9 cellular contexts compared by ENCODE assay signal in genomic region chr12:94545937-94546771, GRCh38.
DNase-seq lines count a peak whose midpoint lies in the region; ATAC-seq, FAIRE-seq and TF ChIP-seq lines count a peak whose summit lies in the region.
"Had no signal": no experiment of that assay in that cellular context is flagged by ENCODE, and none has a peak within 500 bp of the region (broad histone marks: within the 10 kb centered on the region; RNA-seq: fewer than 3 reads in every experiment).

No MANE protein-coding gene starts in this region.

- no peak overlapping the region for H3K4me2 ChIP-seq in OCI-LY7 (ENCODE audit: low read length)
- H3K4me2 ChIP-seq in H1 (ENCODE audit: insufficient read depth in 1 of 2, low read depth in 2 of 2, low read length in 2 of 2) = no peak overlapping the region
- H3K4me2 ChIP-seq: BLaER1 had no signal

- no peaks in the 10 kb centered on the region for H3K79me2 ChIP-seq in OCI-LY7 (ENCODE audit: insufficient read depth, low read depth, low read length)
- no peaks in the 10 kb centered on the region for H3K79me2 ChIP-seq in H1 (ENCODE audit: control insufficient read depth in 1 of 2, insufficient read depth in 2 of 2, low read length in 2 of 2)

- H3K4ac ChIP-seq in H1 (replicated peaks; ENCODE audit: insufficient read length, low read depth, low read length) = no peak overlapping the region

- peaks cover 14% of the 10 kb centered on the region; the same call in 1 of the 2 replicates for H3K9me3 ChIP-seq in OCI-LY7 (ENCODE audit: low read length)
- peaks cover 11 to 15% of the 10 kb centered on the region in 2 experiments for H3K9me3 ChIP-seq in H1 (ENCODE audit: insufficient read depth in 2 of 2, low read depth in 1 of 2, low read length in 1 of 2)

- H3K18ac ChIP-seq in H1 (ENCODE audit: extremely low read depth, low read length) = no peak overlapping the region

- H2BK5ac ChIP-seq in H1 (ENCODE audit: low read depth, low read length) = no peak overlapping the region

- H3K23me2 ChIP-seq in H1 (ENCODE audit: low read depth, low read length) = no peaks in the 10 kb centered on the region; the same call in 1 of the 2 replicates

- H2BK15ac ChIP-seq in H1 (ENCODE audit: low read length) = 0 out of 2 replicates have a peak overlapping the region, but pooled peaks have one; percentile 67

- H2AFZ ChIP-seq in OCI-LY7 (ENCODE audit: low read length) = no peak overlapping the region
- peak overlapping the region; percentile 66; the same call in 1 of the 2 replicates for H2AFZ ChIP-seq in H1 (ENCODE audit: low read length)

- TF ChIP-seq RAD21 in H1 (IDR thresholded peaks at IDR 0.05 in 1 of 2, conservative IDR thresholded peaks at IDR 0.05 in 1 of 2; ENCODE audit: low read depth in 2 of 2, low read length in 2 of 2) = peak; percentile 98 to 99

- no peaks in the 10 kb centered on the region for H4K20me1 ChIP-seq in OCI-LY7 (ENCODE audit: insufficient read depth, low read length)
- H4K20me1 ChIP-seq in H1 (replicated peaks in 1 of 2; ENCODE audit: control insufficient read depth in 1 of 2, insufficient read depth in 2 of 2, low read length in 2 of 2) = no peaks in the 10 kb centered on the region
- H4K20me1 ChIP-seq: BLaER1 had no signal

- no peak overlapping the region for H2BK12ac ChIP-seq in H1 (ENCODE audit: low read depth, low read length)

- no peak overlapping the region for H4K8ac ChIP-seq in H1 (ENCODE audit: extremely low read depth, insufficient read depth, low read length)

- H2BK20ac ChIP-seq in H1 (ENCODE audit: low read length) = 0 out of 2 replicates have a peak overlapping the region, but pooled peaks have one; percentile 9

- CTCF ChIA-PET in OCI-LY7 (lab: Charles Lee; ENCODE audit: unreplicated experiment) (interaction anchor here (0.6 kb wide), 1 partner anchor 343 kb away, joined by 3 read pairs; no protein-coding TSS in a partner anchor), H1 (lab: Charles Lee; ENCODE audit: partially characterized antibody) (interaction anchor here (0.6 to 2.6 kb wide), 27 partner anchors 8 to 491 kb away, joined by 3 to 21 read pairs (median 4); no protein-coding TSS in a partner anchor)

- no peak overlapping the region for H3K23ac ChIP-seq in H1 (ENCODE audit: insufficient read length)

- H2AK5ac ChIP-seq in H1 (ENCODE audit: low read depth, low read length) = no peak overlapping the region

- intact Hi-C loops in OCI-LY7 (cut with micrococcal nuclease; ENCODE audit: unreplicated experiment) = loop anchor here (5.0 kb wide), 1 partner anchor 331 kb away; no protein-coding TSS in a partner anchor

- POLR2A ChIA-PET in OCI-LY7 (lab: Charles Lee) (no interaction called here), H1 (lab: Charles Lee; ENCODE audit: partially characterized antibody) (no interaction called here)

- H4K91ac ChIP-seq in H1 (replicated peaks; ENCODE audit: insufficient read length, low read length) = peak overlapping the region; percentile 61

- 62% methylated on average over 17 of the region's 17 CpGs; no CpG with 5 or more reads in 1 of the 2 experiments for WGBS in H1 (ENCODE audit: extremely low coverage in 1 of 2, insufficient coverage in 1 of 2, insufficient read length in 1 of 2, insufficient replicate concordance in 2 of 2, low coverage in 1 of 2, low lambda C conversion rate in 2 of 2, missing lambda C conversion rate in 1 of 2), 2 experiments

- H3K4me3 ChIP-seq in OCI-LY7 (ENCODE audit: low read depth, low read length, poor library complexity, severe bottlenecking) (no peak overlapping the region), H1 (ENCODE audit: extremely low read depth in 1 of 4, insufficient read depth in 2 of 4, low read depth in 3 of 4, low read length in 4 of 4) (no peak overlapping the region)
- H3K4me3 ChIP-seq: BLaER1 had no signal

- H3K36me3 ChIP-seq in OCI-LY7 (ENCODE audit: insufficient read depth, low read length) (no peaks in the 10 kb centered on the region), H1 (ENCODE audit: control insufficient read depth in 2 of 4, insufficient read depth in 4 of 4, low read length in 3 of 4) (no peaks in the 10 kb centered on the region)
- H3K36me3 ChIP-seq: BLaER1 had no signal

- no peak for TF ChIP-seq POLR2A in H1 (IDR thresholded peaks at IDR 0.05; ENCODE audit: control extremely low read depth in 1 of 2, low read depth in 2 of 2, low read length in 2 of 2)

- BruUV-seq in OCI-LY7 (replicated peaks; lab: Mats Ljungman, UMichigan) = no TSS peak

- TF ChIP-seq CTCF in OCI-LY7 (conservative IDR thresholded peaks at IDR 0.05; ENCODE audit: low read length) (peak; percentile 72), H1 (IDR thresholded peaks at IDR 0.05; ENCODE audit: control extremely low read depth in 1 of 3, insufficient read depth in 1 of 3, low read depth in 1 of 3, low read length in 3 of 3) (peak; percentile 61 to 95 (median 92))

- H2BK120ac ChIP-seq in H1 (replicated peaks; ENCODE audit: low read depth, low read length) = no peak overlapping the region

- no peak overlapping the region for H3K14ac ChIP-seq in H1 (ENCODE audit: insufficient read length)

- H4K5ac ChIP-seq in H1 (ENCODE audit: insufficient read length, low read depth, low read length) = no peak overlapping the region

- H3K9me2 ChIP-seq in OCI-LY7 (ENCODE audit: insufficient read depth, low read length) = no peaks in the 10 kb centered on the region

- FAIRE-seq in H1 (lab: Jason Lieb, UNC) = peak; percentile 83

- H3K9ac ChIP-seq in H1 (replicated peaks in 1 of 4; ENCODE audit: extremely low read depth in 1 of 4, low read depth in 3 of 4, low read length in 3 of 4) = no peak overlapping the region
- H3K9ac ChIP-seq: BLaER1 had no signal

- H3K56ac ChIP-seq in H1 (replicated peaks; ENCODE audit: insufficient read length, low read depth, low read length) = no peak overlapping the region

- H3K27me3 ChIP-seq in H1 (replicated peaks in 1 of 4; ENCODE audit: control insufficient read depth in 3 of 4, extremely low read depth in 1 of 4, insufficient read depth in 3 of 4, low read length in 3 of 4) = peaks cover 0 to 2% (median 0%) of the 10 kb centered on the region in 4 experiments; a peak in 1 of 7 replicates
- H3K27me3 ChIP-seq: BLaER1 had no signal

- DNase-seq in NCI-H1417 (lab: John Stamatoyannopoulos, UW) (peak; percentile 20 to 62 (median 60)), NCI-H1417 treated with DMSO at 0.1 percent for 48 hours (lab: John Stamatoyannopoulos, UW) (no peak), OCI-LY7 (ENCODE audit: low spot score) (peak; percentile 43), H1 (ENCODE audit: low read depth in 1 of 2, low spot score in 2 of 2) (peak; percentile 47 to 59), lung microvascular endothelial cell (ENCODE audit: low read depth in 2 of 2) (peak; percentile 82 to 89)
- no peak for DNase-seq in stimulated activated CD4-positive, alpha-beta T cell treated with anti-CD3 and anti-CD28 coated beads, Interleukin-2, amount 100 ng/mL, for 24 hours

- no peaks in the 10 kb centered on the region for H3K79me1 ChIP-seq in H1 (ENCODE audit: low read depth, low read length)

- no peak overlapping the region for H3K27ac ChIP-seq in OCI-LY7 (ENCODE audit: low read depth, low read length, poor library complexity, severe bottlenecking)
- no peak overlapping the region for H3K27ac ChIP-seq in H1 (ENCODE audit: low read depth, low read length)
- H3K27ac ChIP-seq: BLaER1 had no signal

- TF ChIP-seq EP300 in H1 (IDR thresholded peaks at IDR 0.05; ENCODE audit: borderline replicate concordance in 1 of 2, low read depth in 2 of 2, low read length in 2 of 2) = no peak

- ATAC-seq in HG02938 (IDR thresholded peaks at IDR 0.05; ENCODE audit: unreplicated experiment) (peak; percentile 59), HG03571 (IDR thresholded peaks at IDR 0.05; ENCODE audit: unreplicated experiment) (no peak)

- H3K4me1 ChIP-seq in OCI-LY7 (ENCODE audit: insufficient read depth, low read length, poor library complexity, severe bottlenecking) (no peaks in the 10 kb centered on the region), H1 (replicated peaks in 1 of 4; ENCODE audit: control insufficient read depth in 3 of 4, insufficient read depth in 4 of 4, low read length in 3 of 4) (no peaks in the 10 kb centered on the region; a peak in 1 of 7 replicates)
- H3K4me1 ChIP-seq: BLaER1 had no signal

TF ChIP-seq in H1, 55 proteins besides CTCF, POLR2A, EP300 and RAD21 (continues in another document):
- TF ChIP-seq, protein P1, sequence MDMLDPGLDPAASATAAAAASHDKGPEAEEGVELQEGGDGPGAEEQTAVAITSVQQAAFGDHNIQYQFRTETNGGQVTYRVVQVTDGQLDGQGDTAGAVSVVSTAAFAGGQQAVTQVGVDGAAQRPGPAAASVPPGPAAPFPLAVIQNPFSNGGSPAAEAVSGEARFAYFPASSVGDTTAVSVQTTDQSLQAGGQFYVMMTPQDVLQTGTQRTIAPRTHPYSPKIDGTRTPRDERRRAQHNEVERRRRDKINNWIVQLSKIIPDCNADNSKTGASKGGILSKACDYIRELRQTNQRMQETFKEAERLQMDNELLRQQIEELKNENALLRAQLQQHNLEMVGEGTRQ (IDR thresholded peaks at IDR 0.05; ENCODE audit: low read length) = peak; percentile 63
- TF ChIP-seq, protein P2, sequence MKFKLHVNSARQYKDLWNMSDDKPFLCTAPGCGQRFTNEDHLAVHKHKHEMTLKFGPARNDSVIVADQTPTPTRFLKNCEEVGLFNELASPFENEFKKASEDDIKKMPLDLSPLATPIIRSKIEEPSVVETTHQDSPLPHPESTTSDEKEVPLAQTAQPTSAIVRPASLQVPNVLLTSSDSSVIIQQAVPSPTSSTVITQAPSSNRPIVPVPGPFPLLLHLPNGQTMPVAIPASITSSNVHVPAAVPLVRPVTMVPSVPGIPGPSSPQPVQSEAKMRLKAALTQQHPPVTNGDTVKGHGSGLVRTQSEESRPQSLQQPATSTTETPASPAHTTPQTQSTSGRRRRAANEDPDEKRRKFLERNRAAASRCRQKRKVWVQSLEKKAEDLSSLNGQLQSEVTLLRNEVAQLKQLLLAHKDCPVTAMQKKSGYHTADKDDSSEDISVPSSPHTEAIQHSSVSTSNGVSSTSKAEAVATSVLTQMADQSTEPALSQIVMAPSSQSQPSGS (IDR thresholded peaks at IDR 0.05; ENCODE audit: low read length) = no peak
- no peak for TF ChIP-seq CHD1 (IDR thresholded peaks at IDR 0.05; ENCODE audit: low read depth, low read length)
- no peak for TF ChIP-seq GABPA (IDR thresholded peaks at IDR 0.05; ENCODE audit: borderline replicate concordance, insufficient read depth, low read length)
- TF ChIP-seq HDAC6 (IDR thresholded peaks at IDR 0.05; ENCODE audit: low read depth, low read length) = no peak
- TF ChIP-seq CHD2 (IDR thresholded peaks at IDR 0.05; ENCODE audit: low read length) = no peak
- peak; percentile 94 for TF ChIP-seq YY1 (IDR thresholded peaks at IDR 0.05; ENCODE audit: low read depth, low read length)
- no peak for TF ChIP-seq FOSL1 (IDR thresholded peaks at IDR 0.05; ENCODE audit: insufficient read depth, low read depth, low read length)
- no peak for TF ChIP-seq PHF8 (conservative IDR thresholded peaks at IDR 0.05; ENCODE audit: low read depth, low read length)
- no peak for TF ChIP-seq SP1 (IDR thresholded peaks at IDR 0.05; ENCODE audit: low read depth, low read length)
- no peak for TF ChIP-seq HDAC2 (IDR thresholded peaks at IDR 0.05; ENCODE audit: borderline replicate concordance in 1 of 2, low read depth in 2 of 2, low read length in 2 of 2)
- TF ChIP-seq RFX5 (IDR thresholded peaks at IDR 0.05; ENCODE audit: borderline replicate concordance, low read depth, low read length) = no peak
- TF ChIP-seq NRF1 (IDR thresholded peaks at IDR 0.05; ENCODE audit: low read depth, low read length) = no peak

Comparison
In these comparisons a context has a peak if more than half of its experiments do, and no peak if none do; other contexts are left out.
1. DNase-seq: peak in NCI-H1417 (3 of 3), OCI-LY7 (single experiment), H1 (2 of 2) and lung microvascular endothelial cell (2 of 2); none in NCI-H1417 treated with DMSO at 0.1 percent for 48 hours (single experiment) and stimulated activated CD4-positive, alpha-beta T cell treated with anti-CD3 and anti-CD28 coated beads, Interleukin-2, amount 100 ng/mL, for 24 hours (0 of 2).